ENCODE assay signal across 17 cellular contexts in genomic region chr3:127167315-127168043, GRCh38. TPM values are rescaled to one million over a fixed set of nuclear protein-coding genes. Genes with fewer than 3 reads are reported as not detected.
DNase-seq lines count a peak whose midpoint lies in the region; ATAC-seq lines count a peak whose summit lies in the region.
"Had no signal": no experiment of that assay in that cellular context is flagged by ENCODE, and none has a peak within 500 bp of the region (broad histone marks: within the 10 kb centered on the region; RNA-seq: fewer than 3 reads in every experiment).

No MANE protein-coding gene starts in this region.

- H4K91ac ChIP-seq in neuronal stem cell (ENCODE audit: low read depth, low read length, poor library complexity), result no peak overlapping the region

- no peak overlapping the region for H2BK120ac ChIP-seq in neuronal stem cell (ENCODE audit: low read depth, low read length)

- H3K4me3 ChIP-seq in neuronal stem cell (ENCODE audit: low read length in 2 of 2), result no peak overlapping the region
- H3K4me3 ChIP-seq: BLaER1 treated with 17β-estradiol and CSF1 and Interleukin-3, amounts not matched to agents 10 nM and 100 nM; HAP-1 had no signal

- H3K4me1 Mint-ChIP-seq in activated T-helper 17 cell treated with anti-CD3 and anti-CD28 coated beads, Interleukin-2, amount 50 U/mL, for 72 hours, result no peaks in the 10 kb centered on the region
- H3K4me1 Mint-ChIP-seq: CD4-positive, CD25-positive, alpha-beta regulatory T cell had no signal

- H3K36me3 Mint-ChIP-seq in activated T-helper 17 cell treated with anti-CD3 and anti-CD28 coated beads, Interleukin-2, amount 50 U/mL, for 72 hours (ENCODE audit: low read depth), result no peaks in the 10 kb centered on the region
- H3K36me3 Mint-ChIP-seq: CD4-positive, CD25-positive, alpha-beta regulatory T cell had no signal

- H2BK5ac ChIP-seq in neuronal stem cell (ENCODE audit: low read length), result no peak overlapping the region

- H3K27me3 ChIP-seq in neuronal stem cell (ENCODE audit: control insufficient read depth in 3 of 3, insufficient read depth in 3 of 3, low read depth in 1 of 3, low read length in 3 of 3), result peaks cover 0 to 9% (median 0%) of the 10 kb centered on the region in 3 experiments
- H3K27me3 ChIP-seq: BLaER1 treated with 17β-estradiol and CSF1 and Interleukin-3, amounts not matched to agents 10 nM and 100 nM had no signal

- H3K23ac ChIP-seq in neuronal stem cell (ENCODE audit: low read depth, low read length, poor library complexity), result no peak overlapping the region

- peaks cover 0 to 12% of the 10 kb centered on the region in 2 donors for H3K4me1 ChIP-seq in neuronal stem cell (ENCODE audit: control insufficient read depth in 2 of 2, insufficient read depth in 1 of 2, low read depth in 1 of 2, low read length in 2 of 2)
- H3K4me1 ChIP-seq: HAP-1 had no signal

- H3K79me1 ChIP-seq in neuronal stem cell (ENCODE audit: low read depth, low read length), result no peaks in the 10 kb centered on the region

- H2BK15ac ChIP-seq in neuronal stem cell (ENCODE audit: low read length), result no peak overlapping the region

- no peak overlapping the region for H3K27ac Mint-ChIP-seq in activated T-helper 17 cell treated with anti-CD3 and anti-CD28 coated beads, Interleukin-2, amount 50 U/mL, for 72 hours
- H3K27ac Mint-ChIP-seq: CD4-positive, CD25-positive, alpha-beta regulatory T cell had no signal

- H4K8ac ChIP-seq in neuronal stem cell (ENCODE audit: low read depth, low read length), result no peak overlapping the region

- no peaks in the 10 kb centered on the region for H3K9me3 ChIP-seq in neuronal stem cell (replicated peaks in 1 of 2; ENCODE audit: control insufficient read depth in 2 of 2, insufficient read depth in 1 of 2, low read depth in 1 of 2, low read length in 2 of 2)
- H3K9me3 ChIP-seq: BLaER1 treated with 17β-estradiol and CSF1 and Interleukin-3, amounts not matched to agents 10 nM and 100 nM; HAP-1 had no signal

- H3K18ac ChIP-seq in neuronal stem cell (ENCODE audit: low read length), result no peak overlapping the region

- H3K27me3 Mint-ChIP-seq in activated T-helper 17 cell treated with anti-CD3 and anti-CD28 coated beads, Interleukin-2, amount 50 U/mL, for 72 hours, result peaks cover 27% of the 10 kb centered on the region

- H2BK12ac ChIP-seq in neuronal stem cell (ENCODE audit: low read length), result no peak overlapping the region

- peak overlapping the region; percentile 19 for H3K4me3 Mint-ChIP-seq in activated T-helper 17 cell treated with anti-CD3 and anti-CD28 coated beads, Interleukin-2, amount 50 U/mL, for 72 hours
- H3K4me3 Mint-ChIP-seq: CD4-positive, CD25-positive, alpha-beta regulatory T cell had no signal

- H2AFZ ChIP-seq in neuronal stem cell (ENCODE audit: low read length), result no peak overlapping the region

- ATAC-seq in activated T-helper 17 cell treated with anti-CD3 and anti-CD28 coated beads, Interleukin-2, amount 50 U/mL, for 72 hours (replicated peaks), result peak; percentile 98
- ATAC-seq in HG02852 (IDR thresholded peaks at IDR 0.05; ENCODE audit: unreplicated experiment) (no peak), HG03045 (IDR thresholded peaks at IDR 0.05; ENCODE audit: unreplicated experiment) (no peak)

- H3K9me3 Mint-ChIP-seq in activated T-helper 17 cell treated with anti-CD3 and anti-CD28 coated beads, Interleukin-2, amount 50 U/mL, for 72 hours, result no peaks in the 10 kb centered on the region

- no peak overlapping the region for H3K4ac ChIP-seq in neuronal stem cell (ENCODE audit: low read length)

- peak; percentile 5 to 8 for DNase-seq in activated CD4-positive, alpha-beta T cell treated with anti-CD3 and anti-CD28 coated beads, Interleukin-2, amount 50 U/mL, for 48 hours
- no peak for DNase-seq in activated CD4-positive, alpha-beta T cell treated with anti-CD3 and anti-CD28 coated beads, Interleukin-2, amount 50 U/mL, for 1 hour
- peak; percentile 4 for DNase-seq in stimulated activated CD4-positive, alpha-beta T cell treated with anti-CD3 and anti-CD28 coated beads, Interleukin-15, amount 100 ng/mL, for 24 hours
- DNase-seq in stimulated activated CD4-positive, alpha-beta T cell treated with anti-CD3 and anti-CD28 coated beads, Interleukin-12 subunit alpha, Interleukin-12 subunit beta, amount 100 ng/mL, for 4 hours, result no peak
- no peak for DNase-seq in neuronal stem cell (ENCODE audit: low spot score)
- DNase-seq: ACHN; CD4-positive, CD25-positive, alpha-beta regulatory T cell; DMS53; GF-D8 had no signal

- no peak overlapping the region for H3K14ac ChIP-seq in neuronal stem cell (ENCODE audit: low read length)

- H3K9ac ChIP-seq in neuronal stem cell (ENCODE audit: low read depth, low read length, poor library complexity), result no peak overlapping the region
- H3K9ac ChIP-seq: BLaER1 treated with 17β-estradiol and CSF1 and Interleukin-3, amounts not matched to agents 10 nM and 100 nM had no signal

- WGBS in neuronal stem cell (ENCODE audit: extremely low coverage in 2 of 2, insufficient read length in 2 of 2, insufficient replicate concordance in 1 of 2), 2 donors, result no CpG with 5 or more reads among the region's 9 CpGs

- no peak overlapping the region for H3K27ac ChIP-seq in neuronal stem cell (replicated peaks; ENCODE audit: low read length)
- H3K27ac ChIP-seq: BLaER1 treated with 17β-estradiol and CSF1 and Interleukin-3, amounts not matched to agents 10 nM and 100 nM; HL-60 had no signal

- H3K36me3 ChIP-seq in neuronal stem cell (replicated peaks in 1 of 2; ENCODE audit: control insufficient read depth in 2 of 2, insufficient read depth in 2 of 2, low read length in 2 of 2), result no peaks in the 10 kb centered on the region
- H3K36me3 ChIP-seq: BLaER1 treated with 17β-estradiol and CSF1 and Interleukin-3, amounts not matched to agents 10 nM and 100 nM; HAP-1 had no signal

- no peak overlapping the region for H3K4me2 ChIP-seq in neuronal stem cell (ENCODE audit: insufficient read depth, low read length, poor library complexity, severe bottlenecking)
- H3K4me2 ChIP-seq: BLaER1 treated with 17β-estradiol and CSF1 and Interleukin-3, amounts not matched to agents 10 nM and 100 nM had no signal

- H2AK5ac ChIP-seq in neuronal stem cell (ENCODE audit: low read depth, low read length), result peak overlapping the region; percentile 21

RNA-seq across cellular contexts. Expression of gene PRR23E, which starts 25.5 kb away (rescaled TPM):
- total RNA-seq in activated T-helper 17 cell treated with anti-CD3 and anti-CD28 coated beads, Interleukin-2, amount 50 U/mL, for 72 hours, result not detected
- not detected for polyA plus RNA-seq in neuronal stem cell (2013, experiment 1 of 2)
- not detected for polyA plus RNA-seq in neuronal stem cell (2013, experiment 2 of 2)
- total RNA-seq: A172; CD4-positive, CD25-positive, alpha-beta regulatory T cell; H1 had no signal
- polyA plus RNA-seq: CD4-positive, CD25-positive, alpha-beta regulatory T cell; H1 had no signal

Comparison
In these comparisons a context has a peak if more than half of its experiments do, and no peak if none do; other contexts are left out.
1. DNase-seq: peak in activated CD4-positive, alpha-beta T cell treated with anti-CD3 and anti-CD28 coated beads, Interleukin-2, amount 50 U/mL, for 48 hours (2 of 2) and stimulated activated CD4-positive, alpha-beta T cell treated with anti-CD3 and anti-CD28 coated beads, Interleukin-15, amount 100 ng/mL, for 24 hours (single experiment); none in activated CD4-positive, alpha-beta T cell treated with anti-CD3 and anti-CD28 coated beads, Interleukin-2, amount 50 U/mL, for 1 hour (single experiment), stimulated activated CD4-positive, alpha-beta T cell treated with anti-CD3 and anti-CD28 coated beads, Interleukin-12 subunit alpha, Interleukin-12 subunit beta, amount 100 ng/mL, for 4 hours (single experiment) and neuronal stem cell (single experiment).